In genomic region chrX:45401923-45402322, GRCh38 we compare ENCODE assay signal across 1 cellular context.
TF ChIP-seq lines count a peak whose summit lies in the region.

No MANE protein-coding gene starts in this region.

TF ChIP-seq in GM23338, 12 proteins besides CTCF, POLR2A, EP300 and RAD21 (continued from another document):
- TF ChIP-seq ZNF462 (CRISPR knock-in tag; IDR thresholded peaks at IDR 0.05) (no peak), ZNF331 (CRISPR knock-in tag; IDR thresholded peaks at IDR 0.05; ENCODE audit: low read depth) (no peak), NANOG (IDR thresholded peaks at IDR 0.05; ENCODE audit: borderline replicate concordance) (no peak), JUNB (IDR thresholded peaks at IDR 0.05; ENCODE audit: unreplicated experiment) (no peak), EZH2phosphoT487 (IDR thresholded peaks at IDR 0.05; ENCODE audit: unreplicated experiment) (no peak), STAT1 (IDR thresholded peaks at IDR 0.05; ENCODE audit: unreplicated experiment) (no peak), POLR2AphosphoS5 (IDR thresholded peaks at IDR 0.05; ENCODE audit: low read depth) (no peak), CREB1 (CRISPR knock-in tag; IDR thresholded peaks at IDR 0.05; ENCODE audit: low read depth) (no peak), ZNF114 (CRISPR knock-in tag; IDR thresholded peaks at IDR 0.05) (no peak)
- TF ChIP-seq, protein P1, sequence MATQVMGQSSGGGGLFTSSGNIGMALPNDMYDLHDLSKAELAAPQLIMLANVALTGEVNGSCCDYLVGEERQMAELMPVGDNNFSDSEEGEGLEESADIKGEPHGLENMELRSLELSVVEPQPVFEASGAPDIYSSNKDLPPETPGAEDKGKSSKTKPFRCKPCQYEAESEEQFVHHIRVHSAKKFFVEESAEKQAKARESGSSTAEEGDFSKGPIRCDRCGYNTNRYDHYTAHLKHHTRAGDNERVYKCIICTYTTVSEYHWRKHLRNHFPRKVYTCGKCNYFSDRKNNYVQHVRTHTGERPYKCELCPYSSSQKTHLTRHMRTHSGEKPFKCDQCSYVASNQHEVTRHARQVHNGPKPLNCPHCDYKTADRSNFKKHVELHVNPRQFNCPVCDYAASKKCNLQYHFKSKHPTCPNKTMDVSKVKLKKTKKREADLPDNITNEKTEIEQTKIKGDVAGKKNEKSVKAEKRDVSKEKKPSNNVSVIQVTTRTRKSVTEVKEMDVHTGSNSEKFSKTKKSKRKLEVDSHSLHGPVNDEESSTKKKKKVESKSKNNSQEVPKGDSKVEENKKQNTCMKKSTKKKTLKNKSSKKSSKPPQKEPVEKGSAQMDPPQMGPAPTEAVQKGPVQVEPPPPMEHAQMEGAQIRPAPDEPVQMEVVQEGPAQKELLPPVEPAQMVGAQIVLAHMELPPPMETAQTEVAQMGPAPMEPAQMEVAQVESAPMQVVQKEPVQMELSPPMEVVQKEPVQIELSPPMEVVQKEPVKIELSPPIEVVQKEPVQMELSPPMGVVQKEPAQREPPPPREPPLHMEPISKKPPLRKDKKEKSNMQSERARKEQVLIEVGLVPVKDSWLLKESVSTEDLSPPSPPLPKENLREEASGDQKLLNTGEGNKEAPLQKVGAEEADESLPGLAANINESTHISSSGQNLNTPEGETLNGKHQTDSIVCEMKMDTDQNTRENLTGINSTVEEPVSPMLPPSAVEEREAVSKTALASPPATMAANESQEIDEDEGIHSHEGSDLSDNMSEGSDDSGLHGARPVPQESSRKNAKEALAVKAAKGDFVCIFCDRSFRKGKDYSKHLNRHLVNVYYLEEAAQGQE (IDR thresholded peaks at IDR 0.05; ENCODE audit: unreplicated experiment) = no peak
